32 cellular contexts compared by ENCODE assay signal in the genomic region with DNA sequence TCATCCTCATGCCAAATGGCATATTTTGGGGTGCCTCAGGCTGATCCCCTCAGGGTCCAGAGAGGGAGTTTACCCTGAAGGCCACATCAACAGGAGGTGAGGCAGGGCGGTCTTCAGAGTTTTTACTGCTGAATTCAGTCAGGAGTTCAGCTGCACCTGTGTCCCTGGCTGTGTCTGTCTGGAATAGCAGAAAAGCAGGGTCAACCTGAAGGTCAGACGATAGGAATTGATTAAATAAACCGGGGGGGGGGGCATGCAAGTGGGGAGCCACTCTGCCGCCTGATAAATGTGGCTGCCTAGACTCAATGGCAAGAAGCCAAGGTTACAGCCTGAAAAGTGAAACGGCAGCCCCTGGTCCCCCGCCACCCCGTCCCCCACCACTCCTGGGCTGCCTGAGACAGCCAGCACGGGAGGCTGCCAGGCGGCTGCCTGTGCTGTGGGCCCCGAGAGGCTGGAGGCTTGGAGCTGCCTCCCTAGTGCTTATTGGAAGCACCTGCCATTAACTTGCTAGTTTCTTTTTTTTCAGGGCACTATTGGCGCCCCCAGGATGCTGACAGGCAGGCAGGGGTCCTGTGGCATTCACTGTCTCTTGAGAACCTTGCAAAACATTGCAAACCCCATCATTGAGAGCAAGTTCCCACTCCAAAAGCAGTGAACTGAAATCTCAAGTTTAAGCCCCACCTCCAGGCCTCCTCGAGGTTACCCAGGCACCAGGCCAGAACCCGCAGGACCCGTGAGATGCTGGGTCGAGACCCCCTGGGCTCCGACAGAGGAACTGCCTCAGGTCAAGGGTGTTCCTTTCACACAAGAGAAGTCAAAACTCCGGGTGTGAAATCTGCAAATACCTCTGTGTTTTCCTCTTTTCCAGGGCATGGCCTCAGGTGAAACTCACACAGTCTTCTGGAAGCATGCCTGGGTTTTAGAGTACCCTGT.
DNase-seq lines count a peak whose midpoint lies in the region; ATAC-seq, FAIRE-seq and TF ChIP-seq lines count a peak whose summit lies in the region.
"Had no signal": no experiment of that assay in that cellular context is flagged by ENCODE, and none has a peak within 500 bp of the region (broad histone marks: within the 10 kb centered on the region; RNA-seq: fewer than 3 reads in every experiment).

No MANE protein-coding gene starts in this region.

- H3K27ac ChIP-seq in endodermal cell (ENCODE audit: low read depth, low read length) (no peak overlapping the region), pancreas (peak overlapping the region in 2 of 4 donors; percentile 18 to 74)
- H3K27ac ChIP-seq: breast epithelium, gastrocnemius medialis, hepatocyte, prostate gland, right lobe of liver, thoracic aorta, uterus had no signal

- intact Hi-C loops in pancreas (cut with DNase I): no loop called here

- H3K9me3 Mint-ChIP-seq in endodermal cell: no peaks in the 10 kb centered on the region
- H3K9me3 Mint-ChIP-seq: CD4-positive, CD25-positive, alpha-beta regulatory T cell; neural crest cell; stimulated activated naive CD8-positive, alpha-beta T cell treated with anti-CD3 and anti-CD28 coated beads, Interleukin-15, amount 100 ng/mL, for 72 hours had no signal

- peak; percentile 52 to 72 (median 70) for ATAC-seq in pancreas
- ATAC-seq: gastrocnemius medialis; GM12878; right lobe of liver; stimulated activated naive CD8-positive, alpha-beta T cell treated with anti-CD3 and anti-CD28 coated beads, Interleukin-15, amount 100 ng/mL, for 72 hours had no signal

- FAIRE-seq in pancreas (lab: Jason Lieb, UNC): no peak
- FAIRE-seq: D721Med, GM12878 had no signal

- TF ChIP-seq CTCF in endodermal cell (conservative IDR thresholded peaks at IDR 0.05) (no peak), pancreas (IDR thresholded peaks at IDR 0.05) (no peak)

- WGBS in endodermal cell (ENCODE audit: insufficient coverage in 1 of 2, insufficient read length in 1 of 2), 2 experiments: 81 to 83% methylated on average over 11 to 17 of the region's 17 CpGs
- WGBS in pancreas, 2 donors: 12 to 13% methylated on average over 17 of the region's 17 CpGs

- no peaks in the 10 kb centered on the region for H3K36me3 Mint-ChIP-seq in endodermal cell (ENCODE audit: low read depth)
- H3K36me3 Mint-ChIP-seq: activated naive CD8-positive, alpha-beta T cell; CD4-positive, CD25-positive, alpha-beta regulatory T cell had no signal

- peak; percentile 21 for DNase-seq in NCI-H345 (lab: John Stamatoyannopoulos, UW)
- no peak for DNase-seq in NCI-H345 treated with DMSO at 0.1 percent for 48 hours (lab: John Stamatoyannopoulos, UW; ENCODE audit: unreplicated experiment)
- DNase-seq in NCI-H1105 (lab: John Stamatoyannopoulos, UW): peak; percentile 31
- DNase-seq in endodermal cell: peak; percentile 49
- DNase-seq in pancreas: peak; percentile 29 to 82 (median 67)
- DNase-seq in LoVo (ENCODE audit: low spot score): no peak
- no peak for DNase-seq in SKM-1 (lab: John Stamatoyannopoulos, UW; ENCODE audit: unreplicated experiment)
- no peak for DNase-seq in dermis blood vessel endothelial cell
- DNase-seq: 8988T; activated CD4-positive, alpha-beta T cell treated with anti-CD3 and anti-CD28 coated beads for 4 hours; activated T-cell treated with anti-CD3 and anti-CD28 coated beads for 4 hours; CD4-positive, CD25-positive, alpha-beta regulatory T cell; gastrocnemius medialis; HCEC 1CT; Kasumi-1; NCI-H187; NCI-H524 treated with DMSO at 0.1 percent for 48 hours; right lobe of liver; stimulated activated CD4-positive, alpha-beta T cell treated with anti-CD3 and anti-CD28 coated beads, Interleukin-12 subunit alpha, Interleukin-12 subunit beta, amount 100 ng/mL, for 4 hours; stimulated activated CD4-positive, alpha-beta T cell treated with anti-CD3 and anti-CD28 coated beads, Interleukin-2, amount 100 ng/mL, for 48 hours; stimulated activated naive CD8-positive, alpha-beta T cell treated with anti-CD3 and anti-CD28 coated beads, Interleukin-15, amount 100 ng/mL, for 72 hours; SW 1271; T-helper 9 cell; uterus had no signal

- peaks cover 4% of the 10 kb centered on the region for H3K27me3 Mint-ChIP-seq in endodermal cell (ENCODE audit: insufficient read depth)
- H3K27me3 Mint-ChIP-seq: activated naive CD8-positive, alpha-beta T cell had no signal

- H3K27ac Mint-ChIP-seq in endodermal cell: no peak overlapping the region
- H3K27ac Mint-ChIP-seq: activated naive CD8-positive, alpha-beta T cell; CD4-positive, CD25-positive, alpha-beta regulatory T cell; stimulated activated naive CD8-positive, alpha-beta T cell treated with anti-CD3 and anti-CD28 coated beads, Interleukin-15, amount 100 ng/mL, for 72 hours had no signal

- H3K4me1 Mint-ChIP-seq in endodermal cell: peaks cover 42% of the 10 kb centered on the region
- H3K4me1 Mint-ChIP-seq: neural crest cell; stimulated activated naive CD8-positive, alpha-beta T cell treated with anti-CD3 and anti-CD28 coated beads, Interleukin-15, amount 100 ng/mL, for 72 hours had no signal

- H3K4me3 Mint-ChIP-seq in endodermal cell: no peak overlapping the region
- H3K4me3 Mint-ChIP-seq: activated naive CD8-positive, alpha-beta T cell; CD4-positive, CD25-positive, alpha-beta regulatory T cell; neural crest cell; stimulated activated naive CD8-positive, alpha-beta T cell treated with anti-CD3 and anti-CD28 coated beads, Interleukin-15, amount 100 ng/mL, for 72 hours had no signal

- no peaks in the 10 kb centered on the region for H3K9me3 ChIP-seq in endodermal cell (ENCODE audit: control insufficient read depth, low read length)
- no peaks in the 10 kb centered on the region for H3K9me3 ChIP-seq in pancreas
- H3K9me3 ChIP-seq: breast epithelium, gastrocnemius medialis, prostate gland, right lobe of liver, thoracic aorta, uterus had no signal

- H3K4me1 ChIP-seq in endodermal cell (ENCODE audit: control insufficient read depth, insufficient read depth, low read length): peaks cover 18% of the 10 kb centered on the region
- H3K4me1 ChIP-seq in pancreas: peaks cover 18 to 28% (median 22%) of the 10 kb centered on the region in 3 donors
- H3K4me1 ChIP-seq: breast epithelium, gastrocnemius medialis, prostate gland, right lobe of liver, uterus had no signal

- H3K4me3 ChIP-seq in endodermal cell (ENCODE audit: low read length) (no peak overlapping the region), pancreas (no peak overlapping the region)
- H3K4me3 ChIP-seq: breast epithelium, gastrocnemius medialis, GM12878, hepatocyte, prostate gland, right lobe of liver, thoracic aorta, uterus had no signal

- no peaks in the 10 kb centered on the region for H3K36me3 ChIP-seq in endodermal cell (ENCODE audit: control insufficient read depth, insufficient read depth, low read length)
- no peaks in the 10 kb centered on the region for H3K36me3 ChIP-seq in pancreas
- H3K36me3 ChIP-seq: breast epithelium, gastrocnemius medialis, prostate gland, right lobe of liver, thoracic aorta, uterus had no signal

- no peaks in the 10 kb centered on the region for H3K27me3 ChIP-seq in endodermal cell (ENCODE audit: control insufficient read depth, insufficient read depth, low read length, poor library complexity, severe bottlenecking)
- no peaks in the 10 kb centered on the region for H3K27me3 ChIP-seq in pancreas
- H3K27me3 ChIP-seq: right lobe of liver, uterus had no signal

- no peak overlapping the region for H3K9ac ChIP-seq in endodermal cell (ENCODE audit: extremely low read depth, low read length, poor library complexity, severe bottlenecking)

Comparison
In these comparisons a context has a peak if more than half of its experiments do, and no peak if none do; other contexts are left out.
1. DNase-seq: peak in NCI-H345 (single experiment), NCI-H1105 (single experiment), endodermal cell (single experiment) and pancreas (6 of 6); none in NCI-H345 treated with DMSO at 0.1 percent for 48 hours (single experiment), LoVo (single experiment), SKM-1 (single experiment) and dermis blood vessel endothelial cell (single experiment).